8 cellular contexts compared by ENCODE assay signal in the genomic region with DNA sequence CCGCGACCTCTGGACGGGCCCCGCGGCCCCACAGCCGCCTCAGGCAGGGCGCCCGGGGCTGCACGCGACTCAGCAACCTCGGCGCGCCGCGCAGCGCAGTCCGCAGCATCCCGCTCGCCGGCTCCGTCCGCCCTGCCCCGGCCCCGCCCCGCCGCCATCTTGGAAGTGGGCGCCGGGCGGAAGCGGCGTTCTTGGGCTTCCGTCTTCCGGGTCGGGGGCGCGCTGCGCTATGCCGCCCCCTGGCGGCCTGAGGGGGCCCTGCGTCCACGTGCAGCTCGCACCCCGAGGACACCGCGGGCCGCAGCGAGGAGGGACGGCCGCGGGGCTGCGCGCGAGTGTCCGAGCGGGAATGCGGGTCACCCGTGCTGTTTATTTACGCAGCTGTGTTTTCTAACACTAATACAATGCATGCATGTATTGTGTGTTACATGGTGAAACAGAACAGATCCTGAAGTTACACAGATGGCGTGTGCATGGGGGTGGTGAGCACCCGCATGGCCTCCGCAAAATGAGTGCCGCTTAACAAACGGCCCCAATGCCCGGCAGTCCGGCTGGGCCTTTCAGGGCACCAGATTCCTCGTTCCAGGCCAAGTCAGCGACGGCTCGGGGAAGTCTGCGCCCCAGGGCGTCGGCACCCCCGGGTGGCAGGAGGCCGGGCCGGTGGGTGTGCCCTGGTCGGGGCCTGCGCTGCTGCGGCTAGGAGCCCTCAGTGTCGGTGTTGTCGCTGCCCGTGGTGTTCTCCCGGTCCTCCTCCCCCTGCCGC. TPM values are rescaled to one million over a fixed set of nuclear protein-coding genes. Genes with fewer than 3 reads are reported as not detected.
DNase-seq lines count a peak whose midpoint lies in the region; ATAC-seq and TF ChIP-seq lines count a peak whose summit lies in the region.

A gene (minus strand): TSS at position 139 of the 763 bp plus-strand sequence. CDS start 30 bp downstream, at position 109.

- TF ChIP-seq CTCF in nephron progenitor cell (IDR thresholded peaks at IDR 0.05) = peak; percentile 95

- H3K27ac Mint-ChIP-seq in activated T-helper 17 cell treated with anti-CD3 and anti-CD28 coated beads, Interleukin-2, amount 50 U/mL, for 72 hours = peak within 1 kb of the TSS; percentile 78
- peak within 1 kb of the TSS; percentile 64 for H3K27ac Mint-ChIP-seq in nephron progenitor cell
- peak within 1 kb of the TSS; percentile 87 for H3K27ac Mint-ChIP-seq in stimulated activated naive CD8-positive, alpha-beta T cell treated with anti-CD3 and anti-CD28 coated beads, Interleukin-15, Interleukin-2, amounts not matched to agents 100 ng/mL and 50 ng/mL, for 24 hours

- ATAC-seq in GM21619 (IDR thresholded peaks at IDR 0.05; ENCODE audit: unreplicated experiment) = peak; percentile 54
- ATAC-seq in activated T-helper 17 cell treated with anti-CD3 and anti-CD28 coated beads, Interleukin-2, amount 50 U/mL, for 72 hours (replicated peaks) = peak; percentile 83

- H3K4me3 Mint-ChIP-seq in activated T-helper 17 cell treated with anti-CD3 and anti-CD28 coated beads, Interleukin-2, amount 50 U/mL, for 72 hours = peak within 1 kb of the TSS; percentile 52
- peak within 1 kb of the TSS; percentile 82 for H3K4me3 Mint-ChIP-seq in nephron progenitor cell
- peak within 1 kb of the TSS; percentile 82 for H3K4me3 Mint-ChIP-seq in stimulated activated naive CD8-positive, alpha-beta T cell treated with anti-CD3 and anti-CD28 coated beads, Interleukin-15, Interleukin-2, amounts not matched to agents 100 ng/mL and 50 ng/mL, for 24 hours

- peak; percentile 45; the same call in 1 of the 2 replicates for TF ChIP-seq RAD21 in Ishikawa (IDR thresholded peaks at IDR 0.05; ENCODE audit: low read depth)

- H3K9me3 Mint-ChIP-seq in activated T-helper 17 cell treated with anti-CD3 and anti-CD28 coated beads, Interleukin-2, amount 50 U/mL, for 72 hours = no peaks in the 10 kb centered on the region
- no peaks in the 10 kb centered on the region for H3K9me3 Mint-ChIP-seq in nephron progenitor cell
- no peaks in the 10 kb centered on the region for H3K9me3 Mint-ChIP-seq in stimulated activated naive CD8-positive, alpha-beta T cell treated with anti-CD3 and anti-CD28 coated beads, Interleukin-15, Interleukin-2, amounts not matched to agents 100 ng/mL and 50 ng/mL, for 24 hours

- no peaks in the 10 kb centered on the region for H3K27me3 Mint-ChIP-seq in activated T-helper 17 cell treated with anti-CD3 and anti-CD28 coated beads, Interleukin-2, amount 50 U/mL, for 72 hours
- no peaks in the 10 kb centered on the region for H3K27me3 Mint-ChIP-seq in nephron progenitor cell (ENCODE audit: low read depth, poor library complexity)
- no peaks in the 10 kb centered on the region for H3K27me3 Mint-ChIP-seq in stimulated activated naive CD8-positive, alpha-beta T cell treated with anti-CD3 and anti-CD28 coated beads, Interleukin-15, Interleukin-2, amounts not matched to agents 100 ng/mL and 50 ng/mL, for 24 hours

- DNase-seq in Daoy (ENCODE audit: low read depth) (peak; percentile 93), RPMI8226 (peak; percentile 95), fibroblast of peridontal ligament (ENCODE audit: extremely low read depth) (peak; percentile 74), nephron progenitor cell (peak; percentile 90)

- no peak for TF ChIP-seq EP300 in Ishikawa (IDR thresholded peaks at IDR 0.05; ENCODE audit: borderline replicate concordance)

- H3K36me3 Mint-ChIP-seq in activated T-helper 17 cell treated with anti-CD3 and anti-CD28 coated beads, Interleukin-2, amount 50 U/mL, for 72 hours (ENCODE audit: low read depth) = peaks cover 7% of the 10 kb centered on the region
- H3K36me3 Mint-ChIP-seq in nephron progenitor cell (ENCODE audit: low read depth) = no peaks in the 10 kb centered on the region
- no peaks in the 10 kb centered on the region for H3K36me3 Mint-ChIP-seq in stimulated activated naive CD8-positive, alpha-beta T cell treated with anti-CD3 and anti-CD28 coated beads, Interleukin-15, Interleukin-2, amounts not matched to agents 100 ng/mL and 50 ng/mL, for 24 hours (ENCODE audit: low read depth)

- H3K4me1 Mint-ChIP-seq in activated T-helper 17 cell treated with anti-CD3 and anti-CD28 coated beads, Interleukin-2, amount 50 U/mL, for 72 hours = no peaks in the 10 kb centered on the region
- H3K4me1 Mint-ChIP-seq in nephron progenitor cell = peaks cover 19% of the 10 kb centered on the region
- peaks cover 5% of the 10 kb centered on the region for H3K4me1 Mint-ChIP-seq in stimulated activated naive CD8-positive, alpha-beta T cell treated with anti-CD3 and anti-CD28 coated beads, Interleukin-15, Interleukin-2, amounts not matched to agents 100 ng/mL and 50 ng/mL, for 24 hours (ENCODE audit: low read depth)

TF ChIP-seq in Ishikawa, 13 proteins besides CTCF, POLR2A, EP300 and RAD21:
- TF ChIP-seq NFIC (IDR thresholded peaks at IDR 0.05) (no peak), TAF1 (IDR thresholded peaks at IDR 0.05; ENCODE audit: low read depth) (peak; percentile 67), TCF12 (IDR thresholded peaks at IDR 0.05; ENCODE audit: low read depth) (peak; percentile 45; the same call in 1 of the 2 replicates), CREB1 (IDR thresholded peaks at IDR 0.05; ENCODE audit: low read depth) (no peak), YY1 (IDR thresholded peaks at IDR 0.05; ENCODE audit: low read depth) (peak; percentile 96), CEBPB (IDR thresholded peaks at IDR 0.05) (no peak), EGR1 (IDR thresholded peaks at IDR 0.05) (peak; percentile 79; the same call in 1 of the 2 replicates)
- TF ChIP-seq, protein P1, sequence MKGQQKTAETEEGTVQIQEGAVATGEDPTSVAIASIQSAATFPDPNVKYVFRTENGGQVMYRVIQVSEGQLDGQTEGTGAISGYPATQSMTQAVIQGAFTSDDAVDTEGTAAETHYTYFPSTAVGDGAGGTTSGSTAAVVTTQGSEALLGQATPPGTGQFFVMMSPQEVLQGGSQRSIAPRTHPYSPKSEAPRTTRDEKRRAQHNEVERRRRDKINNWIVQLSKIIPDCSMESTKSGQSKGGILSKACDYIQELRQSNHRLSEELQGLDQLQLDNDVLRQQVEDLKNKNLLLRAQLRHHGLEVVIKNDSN (IDR thresholded peaks at IDR 0.05) = peak; percentile 64
- TF ChIP-seq, protein P2, sequence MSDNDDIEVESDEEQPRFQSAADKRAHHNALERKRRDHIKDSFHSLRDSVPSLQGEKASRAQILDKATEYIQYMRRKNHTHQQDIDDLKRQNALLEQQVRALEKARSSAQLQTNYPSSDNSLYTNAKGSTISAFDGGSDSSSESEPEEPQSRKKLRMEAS (IDR thresholded peaks at IDR 0.05) = peak; percentile 100

RNA-seq across cellular contexts. Expression of the gene that starts here (rescaled TPM):
- total RNA-seq in Daoy (2014; rRNA removed; shearing (Covaris generic)) = 100 and 120 TPM in 2 replicates
- total RNA-seq in activated T-helper 17 cell treated with anti-CD3 and anti-CD28 coated beads, Interleukin-2, amount 50 U/mL, for 72 hours = 10 to 100 TPM; 10.3 to 24.0 TPM

Comparison
In these comparisons a context has a peak if more than half of its experiments do, and no peak if none do; other contexts are left out.
1. Peak in every context shown above with its lines: DNase-seq and ATAC-seq.